ENCODE assay signal across 18 cellular contexts in the genomic region with DNA sequence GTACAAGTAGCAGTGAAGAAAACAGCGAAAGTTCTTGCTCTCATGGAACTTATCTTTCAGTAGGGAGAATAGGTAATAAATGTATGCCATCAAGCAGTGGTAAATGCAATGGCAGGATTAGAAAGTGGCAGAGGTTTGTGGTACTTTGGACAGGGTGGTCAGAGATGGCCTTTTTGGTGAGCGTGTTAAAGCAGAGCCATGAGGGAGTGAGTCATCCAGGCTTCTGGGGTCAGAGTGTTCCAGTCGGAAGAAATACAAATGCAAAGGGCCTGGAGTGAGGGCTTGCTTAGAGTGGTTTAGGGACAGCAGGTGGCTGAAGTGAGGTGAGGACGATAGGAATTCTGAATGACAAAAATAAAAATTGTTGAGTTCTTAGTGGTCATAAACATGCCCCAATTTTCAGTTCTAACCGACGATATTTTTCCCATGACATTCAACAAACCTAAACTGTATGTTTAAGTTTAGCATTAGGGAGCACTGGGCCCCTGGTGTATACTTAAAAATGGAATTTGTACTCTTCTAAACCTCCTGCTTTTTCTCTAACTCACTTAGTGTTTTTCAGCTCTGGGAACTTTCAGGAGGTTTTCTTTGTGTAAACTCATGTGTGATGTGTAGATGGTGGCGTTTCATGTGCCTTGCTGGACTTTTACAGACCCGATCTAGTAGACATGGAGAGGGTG.
DNase-seq lines count a peak whose midpoint lies in the region; ATAC-seq, FAIRE-seq and TF ChIP-seq lines count a peak whose summit lies in the region.
"Had no signal": no experiment of that assay in that cellular context is flagged by ENCODE, and none has a peak within 500 bp of the region (broad histone marks: within the 10 kb centered on the region; RNA-seq: fewer than 3 reads in every experiment).

No MANE protein-coding gene starts in this region.

- ATAC-seq in psoas muscle: peak; percentile 43 to 71 (median 63)
- ATAC-seq in HG03442 (IDR thresholded peaks at IDR 0.05; ENCODE audit: unreplicated experiment): no peak
- ATAC-seq: mucosa of descending colon, Panc1 had no signal

- peak; percentile 33 for DNase-seq in EL
- DNase-seq in NT2/D1 (ENCODE audit: low read depth, low spot score): peak; percentile 51
- DNase-seq in foreskin fibroblast: peak; percentile 44 to 66
- no peak for DNase-seq in psoas muscle
- no peak for DNase-seq in NCI-H774 (lab: John Stamatoyannopoulos, UW)
- DNase-seq in retina: no peak
- no peak for DNase-seq in GM19239 (ENCODE audit: insufficient read length, low spot score)
- DNase-seq: activated CD4-positive, alpha-beta T cell treated with anti-CD3 and anti-CD28 coated beads for 1 hour; activated effector memory CD4-positive, alpha-beta T cell treated with Interleukin-2 at 50 U/mL for 16 hours; C1 segment of cervical spinal cord; caudate nucleus; erythroblast; GF-D8; mucosa of descending colon; NCI-H1105 treated with DMSO at 0.1 percent for 48 hours; right lobe of liver had no signal

- intact Hi-C loops in psoas muscle (cut with DNase I): no loop called here

- WGBS in psoas muscle, 3 donors: 74 to 78% (median 77%) methylated on average over 8 of the region's 8 CpGs

- TF ChIP-seq CTCF in foreskin fibroblast (IDR thresholded peaks at IDR 0.05; ENCODE audit: low read depth, low read length) (no peak), psoas muscle (IDR thresholded peaks at IDR 0.05) (no peak)

- FAIRE-seq in GM19239 (lab: Jason Lieb, UNC): no peak

- H3K27ac ChIP-seq in psoas muscle: no peak overlapping the region
- H3K27ac ChIP-seq: right lobe of liver had no signal

- H3K27me3 ChIP-seq in NT2/D1 (ENCODE audit: insufficient read depth, insufficient read length): no peaks in the 10 kb centered on the region
- no peaks in the 10 kb centered on the region for H3K27me3 ChIP-seq in psoas muscle (ENCODE audit: insufficient read depth in 3 of 3, low read length in 2 of 3)
- H3K27me3 ChIP-seq: right lobe of liver had no signal

- H3K9me3 ChIP-seq in NT2/D1 (ENCODE audit: insufficient read depth, low read length): no peaks in the 10 kb centered on the region
- H3K9me3 ChIP-seq in psoas muscle: no peaks in the 10 kb centered on the region
- H3K9me3 ChIP-seq: mucosa of descending colon, right lobe of liver had no signal

- H3K4me1 ChIP-seq in NT2/D1 (ENCODE audit: insufficient read depth, insufficient read length) (no peaks in the 10 kb centered on the region), psoas muscle (peaks cover 6% of the 10 kb centered on the region)

- H3K9ac ChIP-seq in NT2/D1 (ENCODE audit: insufficient read length, low read depth): no peak overlapping the region

- no peak overlapping the region for H3K4me3 ChIP-seq in NT2/D1 (ENCODE audit: insufficient read length, low read depth)
- H3K4me3 ChIP-seq in foreskin fibroblast (ENCODE audit: low read depth in 1 of 2, low read length in 2 of 2): no peak overlapping the region
- H3K4me3 ChIP-seq in psoas muscle: no peak overlapping the region
- H3K4me3 ChIP-seq: mucosa of descending colon, right lobe of liver had no signal

- H3K36me3 ChIP-seq in NT2/D1 (ENCODE audit: insufficient read depth, insufficient read length, low read length) (peaks cover 55% of the 10 kb centered on the region), psoas muscle (ENCODE audit: insufficient read depth in 1 of 2, low read depth in 1 of 2) (peaks cover 27 to 59% of the 10 kb centered on the region in 2 donors)

Comparison
In these comparisons a context has a peak if more than half of its experiments do, and no peak if none do; other contexts are left out.
1. DNase-seq: peak in EL (single experiment), NT2/D1 (single experiment) and foreskin fibroblast (2 of 2); none in psoas muscle (0 of 2), NCI-H774 (single experiment), retina (single experiment) and GM19239 (single experiment).